In the genomic region with DNA sequence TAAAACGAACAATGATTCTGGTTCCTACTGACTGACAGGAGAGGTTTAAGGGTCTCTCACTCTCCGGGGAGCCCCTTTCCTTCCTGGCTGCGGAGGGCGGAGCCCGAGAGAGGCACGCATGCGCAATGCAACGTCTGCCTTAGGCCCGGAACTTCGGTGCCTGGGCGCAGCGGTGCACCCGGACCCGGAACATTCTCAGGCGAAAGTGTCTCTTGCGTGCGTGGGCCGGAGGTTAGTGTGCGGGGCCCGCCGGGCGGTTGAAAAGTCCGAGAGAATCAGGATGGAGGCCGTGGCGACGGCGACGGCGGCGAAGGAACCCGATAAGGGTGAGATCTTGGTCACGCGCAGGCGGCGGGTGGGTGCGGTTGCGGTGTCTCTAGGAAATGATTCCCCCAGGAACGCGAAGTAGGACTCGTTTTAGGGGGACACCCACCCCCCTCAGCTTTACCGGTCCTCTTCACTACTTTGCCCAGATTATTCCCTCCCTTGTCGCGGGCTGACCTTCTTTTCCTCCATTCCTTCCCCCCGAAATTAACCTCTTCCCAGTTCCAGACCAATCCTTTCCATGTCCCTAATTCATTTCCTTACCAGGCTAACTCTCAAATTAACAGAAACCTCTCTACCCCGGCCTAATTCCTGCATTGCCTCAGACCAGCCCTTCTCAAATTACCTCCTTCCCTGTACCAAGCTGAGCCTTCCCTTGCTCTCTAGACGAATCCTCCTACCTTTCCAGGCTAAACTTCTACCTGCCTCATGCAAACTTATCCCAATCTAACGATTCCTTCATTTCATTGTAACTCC, we compare ENCODE assay signal across 1 cellular context.
TF ChIP-seq lines count a peak whose summit lies in the region.

A gene (plus strand): TSS at position 142 of the 801 bp plus-strand sequence. CDS start 139 bp downstream, at position 281.

TF ChIP-seq in HepG2, 621 proteins besides CTCF, POLR2A, EP300 and RAD21 (continued from another document and continues in another):
- TF ChIP-seq PHF5A (CRISPR knock-in tag; IDR thresholded peaks at IDR 0.05; ENCODE audit: low read depth, unreplicated experiment), result peak; percentile 27
- TF ChIP-seq, protein P1, sequence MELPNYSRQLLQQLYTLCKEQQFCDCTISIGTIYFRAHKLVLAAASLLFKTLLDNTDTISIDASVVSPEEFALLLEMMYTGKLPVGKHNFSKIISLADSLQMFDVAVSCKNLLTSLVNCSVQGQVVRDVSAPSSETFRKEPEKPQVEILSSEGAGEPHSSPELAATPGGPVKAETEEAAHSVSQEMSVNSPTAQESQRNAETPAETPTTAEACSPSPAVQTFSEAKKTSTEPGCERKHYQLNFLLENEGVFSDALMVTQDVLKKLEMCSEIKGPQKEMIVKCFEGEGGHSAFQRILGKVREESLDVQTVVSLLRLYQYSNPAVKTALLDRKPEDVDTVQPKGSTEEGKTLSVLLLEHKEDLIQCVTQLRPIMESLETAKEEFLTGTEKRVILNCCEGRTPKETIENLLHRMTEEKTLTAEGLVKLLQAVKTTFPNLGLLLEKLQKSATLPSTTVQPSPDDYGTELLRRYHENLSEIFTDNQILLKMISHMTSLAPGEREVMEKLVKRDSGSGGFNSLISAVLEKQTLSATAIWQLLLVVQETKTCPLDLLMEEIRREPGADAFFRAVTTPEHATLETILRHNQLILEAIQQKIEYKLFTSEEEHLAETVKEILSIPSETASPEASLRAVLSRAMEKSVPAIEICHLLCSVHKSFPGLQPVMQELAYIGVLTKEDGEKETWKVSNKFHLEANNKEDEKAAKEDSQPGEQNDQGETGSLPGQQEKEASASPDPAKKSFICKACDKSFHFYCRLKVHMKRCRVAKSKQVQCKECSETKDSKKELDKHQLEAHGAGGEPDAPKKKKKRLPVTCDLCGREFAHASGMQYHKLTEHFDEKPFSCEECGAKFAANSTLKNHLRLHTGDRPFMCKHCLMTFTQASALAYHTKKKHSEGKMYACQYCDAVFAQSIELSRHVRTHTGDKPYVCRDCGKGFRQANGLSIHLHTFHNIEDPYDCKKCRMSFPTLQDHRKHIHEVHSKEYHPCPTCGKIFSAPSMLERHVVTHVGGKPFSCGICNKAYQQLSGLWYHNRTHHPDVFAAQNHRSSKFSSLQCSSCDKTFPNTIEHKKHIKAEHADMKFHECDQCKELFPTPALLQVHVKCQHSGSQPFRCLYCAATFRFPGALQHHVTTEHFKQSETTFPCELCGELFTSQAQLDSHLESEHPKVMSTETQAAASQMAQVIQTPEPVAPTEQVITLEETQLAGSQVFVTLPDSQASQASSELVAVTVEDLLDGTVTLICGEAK (IDR thresholded peaks at IDR 0.05), result peak; percentile 62
- TF ChIP-seq, protein P1 (CRISPR knock-in tag; IDR thresholded peaks at IDR 0.05), result peak; percentile 88
- no peak; the same call in 1 of the 2 replicates for TF ChIP-seq FOSL1 (CRISPR knock-in tag; IDR thresholded peaks at IDR 0.05; ENCODE audit: borderline replicate concordance)
- no peak for TF ChIP-seq RORA (CRISPR knock-in tag; IDR thresholded peaks at IDR 0.05)
- TF ChIP-seq, protein P2, sequence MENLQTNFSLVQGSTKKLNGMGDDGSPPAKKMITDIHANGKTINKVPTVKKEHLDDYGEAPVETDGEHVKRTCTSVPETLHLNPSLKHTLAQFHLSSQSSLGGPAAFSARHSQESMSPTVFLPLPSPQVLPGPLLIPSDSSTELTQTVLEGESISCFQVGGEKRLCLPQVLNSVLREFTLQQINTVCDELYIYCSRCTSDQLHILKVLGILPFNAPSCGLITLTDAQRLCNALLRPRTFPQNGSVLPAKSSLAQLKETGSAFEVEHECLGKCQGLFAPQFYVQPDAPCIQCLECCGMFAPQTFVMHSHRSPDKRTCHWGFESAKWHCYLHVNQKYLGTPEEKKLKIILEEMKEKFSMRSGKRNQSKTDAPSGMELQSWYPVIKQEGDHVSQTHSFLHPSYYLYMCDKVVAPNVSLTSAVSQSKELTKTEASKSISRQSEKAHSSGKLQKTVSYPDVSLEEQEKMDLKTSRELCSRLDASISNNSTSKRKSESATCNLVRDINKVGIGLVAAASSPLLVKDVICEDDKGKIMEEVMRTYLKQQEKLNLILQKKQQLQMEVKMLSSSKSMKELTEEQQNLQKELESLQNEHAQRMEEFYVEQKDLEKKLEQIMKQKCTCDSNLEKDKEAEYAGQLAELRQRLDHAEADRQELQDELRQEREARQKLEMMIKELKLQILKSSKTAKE (CRISPR knock-in tag; IDR thresholded peaks at IDR 0.05; ENCODE audit: borderline replicate concordance), result no peak
- TF ChIP-seq SP2 (CRISPR knock-in tag; IDR thresholded peaks at IDR 0.05), result no peak; the same call in 1 of the 2 replicates
- peak; percentile 33; the same call in 1 of the 2 replicates for TF ChIP-seq ONECUT2 (CRISPR knock-in tag; IDR thresholded peaks at IDR 0.05)
- TF ChIP-seq NFATC3 (CRISPR knock-in tag; IDR thresholded peaks at IDR 0.05), result no peak
- TF ChIP-seq, protein P3, sequence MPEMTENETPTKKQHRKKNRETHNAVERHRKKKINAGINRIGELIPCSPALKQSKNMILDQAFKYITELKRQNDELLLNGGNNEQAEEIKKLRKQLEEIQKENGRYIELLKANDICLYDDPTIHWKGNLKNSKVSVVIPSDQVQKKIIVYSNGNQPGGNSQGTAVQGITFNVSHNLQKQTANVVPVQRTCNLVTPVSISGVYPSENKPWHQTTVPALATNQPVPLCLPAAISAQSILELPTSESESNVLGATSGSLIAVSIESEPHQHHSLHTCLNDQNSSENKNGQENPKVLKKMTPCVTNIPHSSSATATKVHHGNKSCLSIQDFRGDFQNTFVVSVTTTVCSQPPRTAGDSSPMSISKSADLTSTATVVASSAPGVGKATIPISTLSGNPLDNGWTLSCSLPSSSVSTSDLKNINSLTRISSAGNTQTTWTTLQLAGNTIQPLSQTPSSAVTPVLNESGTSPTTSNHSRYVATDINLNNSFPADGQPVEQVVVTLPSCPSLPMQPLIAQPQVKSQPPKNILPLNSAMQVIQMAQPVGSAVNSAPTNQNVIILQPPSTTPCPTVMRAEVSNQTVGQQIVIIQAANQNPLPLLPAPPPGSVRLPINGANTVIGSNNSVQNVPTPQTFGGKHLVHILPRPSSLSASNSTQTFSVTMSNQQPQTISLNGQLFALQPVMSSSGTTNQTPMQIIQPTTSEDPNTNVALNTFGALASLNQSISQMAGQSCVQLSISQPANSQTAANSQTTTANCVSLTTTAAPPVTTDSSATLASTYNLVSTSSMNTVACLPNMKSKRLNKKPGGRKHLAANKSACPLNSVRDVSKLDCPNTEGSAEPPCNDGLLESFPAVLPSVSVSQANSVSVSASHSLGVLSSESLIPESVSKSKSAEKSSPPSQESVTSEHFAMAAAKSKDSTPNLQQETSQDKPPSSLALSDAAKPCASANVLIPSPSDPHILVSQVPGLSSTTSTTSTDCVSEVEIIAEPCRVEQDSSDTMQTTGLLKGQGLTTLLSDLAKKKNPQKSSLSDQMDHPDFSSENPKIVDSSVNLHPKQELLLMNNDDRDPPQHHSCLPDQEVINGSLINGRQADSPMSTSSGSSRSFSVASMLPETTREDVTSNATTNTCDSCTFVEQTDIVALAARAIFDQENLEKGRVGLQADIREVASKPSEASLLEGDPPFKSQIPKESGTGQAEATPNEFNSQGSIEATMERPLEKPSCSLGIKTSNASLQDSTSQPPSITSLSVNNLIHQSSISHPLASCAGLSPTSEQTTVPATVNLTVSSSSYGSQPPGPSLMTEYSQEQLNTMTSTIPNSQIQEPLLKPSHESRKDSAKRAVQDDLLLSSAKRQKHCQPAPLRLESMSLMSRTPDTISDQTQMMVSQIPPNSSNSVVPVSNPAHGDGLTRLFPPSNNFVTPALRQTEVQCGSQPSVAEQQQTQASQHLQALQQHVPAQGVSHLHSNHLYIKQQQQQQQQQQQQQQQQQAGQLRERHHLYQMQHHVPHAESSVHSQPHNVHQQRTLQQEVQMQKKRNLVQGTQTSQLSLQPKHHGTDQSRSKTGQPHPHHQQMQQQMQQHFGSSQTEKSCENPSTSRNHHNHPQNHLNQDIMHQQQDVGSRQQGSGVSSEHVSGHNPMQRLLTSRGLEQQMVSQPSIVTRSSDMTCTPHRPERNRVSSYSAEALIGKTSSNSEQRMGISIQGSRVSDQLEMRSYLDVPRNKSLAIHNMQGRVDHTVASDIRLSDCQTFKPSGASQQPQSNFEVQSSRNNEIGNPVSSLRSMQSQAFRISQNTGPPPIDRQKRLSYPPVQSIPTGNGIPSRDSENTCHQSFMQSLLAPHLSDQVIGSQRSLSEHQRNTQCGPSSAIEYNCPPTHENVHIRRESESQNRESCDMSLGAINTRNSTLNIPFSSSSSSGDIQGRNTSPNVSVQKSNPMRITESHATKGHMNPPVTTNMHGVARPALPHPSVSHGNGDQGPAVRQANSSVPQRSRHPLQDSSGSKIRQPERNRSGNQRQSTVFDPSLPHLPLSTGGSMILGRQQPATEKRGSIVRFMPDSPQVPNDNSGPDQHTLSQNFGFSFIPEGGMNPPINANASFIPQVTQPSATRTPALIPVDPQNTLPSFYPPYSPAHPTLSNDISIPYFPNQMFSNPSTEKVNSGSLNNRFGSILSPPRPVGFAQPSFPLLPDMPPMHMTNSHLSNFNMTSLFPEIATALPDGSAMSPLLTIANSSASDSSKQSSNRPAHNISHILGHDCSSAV (CRISPR knock-in tag; IDR thresholded peaks at IDR 0.05; ENCODE audit: borderline replicate concordance), result no peak
- 0 out of 2 replicates have a peak, but pooled peaks have one; percentile 23 for TF ChIP-seq NCOA1 (CRISPR knock-in tag; IDR thresholded peaks at IDR 0.05)
- 0 out of 2 replicates have a peak, but pooled peaks have one; percentile 64 for TF ChIP-seq ISL2 (CRISPR knock-in tag; IDR thresholded peaks at IDR 0.05)
- no peak for TF ChIP-seq MBD4 (IDR thresholded peaks at IDR 0.05; ENCODE audit: borderline replicate concordance, low read length)
- TF ChIP-seq ZNF333 (CRISPR knock-in tag; IDR thresholded peaks at IDR 0.05; ENCODE audit: borderline replicate concordance), result no peak; the same call in 1 of the 2 replicates
- TF ChIP-seq, protein P4, sequence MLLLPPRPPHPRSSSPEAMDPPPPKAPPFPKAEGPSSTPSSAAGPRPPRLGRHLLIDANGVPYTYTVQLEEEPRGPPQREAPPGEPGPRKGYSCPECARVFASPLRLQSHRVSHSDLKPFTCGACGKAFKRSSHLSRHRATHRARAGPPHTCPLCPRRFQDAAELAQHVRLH (CRISPR knock-in tag; IDR thresholded peaks at IDR 0.05; ENCODE audit: borderline replicate concordance, low read depth), result peak; percentile 73; the same call in 1 of the 2 replicates
- TF ChIP-seq MTA3 (CRISPR knock-in tag; IDR thresholded peaks at IDR 0.05), result no peak
- TF ChIP-seq, protein P5, sequence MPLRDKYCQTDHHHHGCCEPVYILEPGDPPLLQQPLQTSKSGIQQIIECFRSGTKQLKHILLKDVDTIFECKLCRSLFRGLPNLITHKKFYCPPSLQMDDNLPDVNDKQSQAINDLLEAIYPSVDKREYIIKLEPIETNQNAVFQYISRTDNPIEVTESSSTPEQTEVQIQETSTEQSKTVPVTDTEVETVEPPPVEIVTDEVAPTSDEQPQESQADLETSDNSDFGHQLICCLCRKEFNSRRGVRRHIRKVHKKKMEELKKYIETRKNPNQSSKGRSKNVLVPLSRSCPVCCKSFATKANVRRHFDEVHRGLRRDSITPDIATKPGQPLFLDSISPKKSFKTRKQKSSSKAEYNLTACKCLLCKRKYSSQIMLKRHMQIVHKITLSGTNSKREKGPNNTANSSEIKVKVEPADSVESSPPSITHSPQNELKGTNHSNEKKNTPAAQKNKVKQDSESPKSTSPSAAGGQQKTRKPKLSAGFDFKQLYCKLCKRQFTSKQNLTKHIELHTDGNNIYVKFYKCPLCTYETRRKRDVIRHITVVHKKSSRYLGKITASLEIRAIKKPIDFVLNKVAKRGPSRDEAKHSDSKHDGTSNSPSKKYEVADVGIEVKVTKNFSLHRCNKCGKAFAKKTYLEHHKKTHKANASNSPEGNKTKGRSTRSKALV (CRISPR knock-in tag; IDR thresholded peaks at IDR 0.05), result no peak
- TF ChIP-seq PHF8 (CRISPR knock-in tag; IDR thresholded peaks at IDR 0.05), result peak; percentile 95
- no peak; the same call in 1 of the 2 replicates for TF ChIP-seq ZBTB1 (CRISPR knock-in tag; IDR thresholded peaks at IDR 0.05; ENCODE audit: borderline replicate concordance)
- no peak for TF ChIP-seq ZNF776 (CRISPR knock-in tag; IDR thresholded peaks at IDR 0.05)
- TF ChIP-seq ZSCAN9 (CRISPR knock-in tag; IDR thresholded peaks at IDR 0.05; ENCODE audit: borderline replicate concordance), result 0 out of 2 replicates have a peak, but pooled peaks have one; percentile 20
- TF ChIP-seq ZNF780A (CRISPR knock-in tag; IDR thresholded peaks at IDR 0.05), result no peak
- peak; percentile 62 for TF ChIP-seq GATAD2A (CRISPR knock-in tag; IDR thresholded peaks at IDR 0.05)
- TF ChIP-seq MYC (CRISPR knock-in tag; IDR thresholded peaks at IDR 0.05; ENCODE audit: borderline replicate concordance), result peak; percentile 87
- no peak for TF ChIP-seq ZNF703 (CRISPR knock-in tag; IDR thresholded peaks at IDR 0.05; ENCODE audit: borderline replicate concordance)
- no peak; the same call in 1 of the 2 replicates for TF ChIP-seq ZKSCAN8 (CRISPR knock-in tag; IDR thresholded peaks at IDR 0.05; ENCODE audit: borderline replicate concordance)
- TF ChIP-seq ZNF251 (CRISPR knock-in tag; IDR thresholded peaks at IDR 0.05), result no peak
- peak; percentile 91 for TF ChIP-seq ZNF772 (CRISPR knock-in tag; IDR thresholded peaks at IDR 0.05)
- TF ChIP-seq SETDB1 (CRISPR knock-in tag; IDR thresholded peaks at IDR 0.05; ENCODE audit: borderline replicate concordance), result no peak
- no peak for TF ChIP-seq NAIF1 (CRISPR knock-in tag; IDR thresholded peaks at IDR 0.05; ENCODE audit: borderline replicate concordance)
